Comparison of ENCODE assay signal across 1 cellular context in genomic region chr7:1159933-1160664, GRCh38.
A peak's percentile ranks its signal among the peaks of the same experiment; 100 is the strongest.
TF ChIP-seq lines count a peak whose summit lies in the region.

Gene ZFAND2A (minus strand): TSS chr7:1160196. CDS start chr7:1158212, 1,984 bp downstream.

TF ChIP-seq in K562, 482 proteins besides CTCF, POLR2A, EP300 and RAD21 (continued from another document and continues in another):
- peak; percentile 99 for TF ChIP-seq PHF20 (IDR thresholded peaks at IDR 0.05; ENCODE audit: partially characterized antibody)
- TF ChIP-seq TFE3 (CRISPR knock-in tag; IDR thresholded peaks at IDR 0.05): no peak
- peak; percentile 76; the same call in 1 of the 2 replicates for TF ChIP-seq ESRRA (IDR thresholded peaks at IDR 0.05; ENCODE audit: borderline replicate concordance, low read depth)
- no peak for TF ChIP-seq HMG20B (CRISPR knock-in tag; IDR thresholded peaks at IDR 0.05)
- no peak for TF ChIP-seq POU5F1 (IDR thresholded peaks at IDR 0.05; ENCODE audit: borderline replicate concordance, low read depth, low read length, partially characterized antibody)
- no peak for TF ChIP-seq CREBBP (IDR thresholded peaks at IDR 0.05; ENCODE audit: low read depth, low read length)
- peak; percentile 83 for TF ChIP-seq ELF4 (CRISPR knock-in tag; IDR thresholded peaks at IDR 0.05)
- TF ChIP-seq NEUROD1 (IDR thresholded peaks at IDR 0.05; ENCODE audit: borderline replicate concordance, low read depth, low read length, partially characterized antibody): no peak
- TF ChIP-seq NFE2 (IDR thresholded peaks at IDR 0.05; ENCODE audit: low read depth): peak; percentile 72
- TF ChIP-seq ZC3H11A (IDR thresholded peaks at IDR 0.05; ENCODE audit: low read depth, low read length): no peak
- TF ChIP-seq GABPA (tag; conservative IDR thresholded peaks at IDR 0.05; ENCODE audit: low read depth): peak; percentile 86
- peak; percentile 45; the same call in 1 of the 2 replicates for TF ChIP-seq GMEB1 (CRISPR knock-in tag; IDR thresholded peaks at IDR 0.05)
- peak; percentile 82 for TF ChIP-seq NBN (IDR thresholded peaks at IDR 0.05; ENCODE audit: low read depth)
- peak in 1 of 2 experiments; percentile 97; a peak in 2 of 4 replicates for TF ChIP-seq HDAC1 (IDR thresholded peaks at IDR 0.05)
- no peak for TF ChIP-seq GTF3C2 (IDR thresholded peaks at IDR 0.05; ENCODE audit: borderline replicate concordance, extremely low read depth, insufficient read length)
- no peak for TF ChIP-seq XRCC4 (IDR thresholded peaks at IDR 0.05; ENCODE audit: extremely low read depth, insufficient read depth, insufficient read length)
- no peak for TF ChIP-seq SRSF3 (IDR thresholded peaks at IDR 0.05; ENCODE audit: insufficient read depth, low read length)
- TF ChIP-seq TBP (optimal IDR thresholded peaks at IDR 0.05; ENCODE audit: low read depth, low read length): peak; percentile 68
- TF ChIP-seq ZNF146 (CRISPR knock-in tag; IDR thresholded peaks at IDR 0.05; ENCODE audit: unreplicated experiment): no peak
- TF ChIP-seq ZBTB7A (IDR thresholded peaks at IDR 0.05; ENCODE audit: borderline replicate concordance, control insufficient read depth, low read depth, low read length): peak; percentile 93
- TF ChIP-seq CBFB (CRISPR knock-in tag; IDR thresholded peaks at IDR 0.05): no peak
- peak; percentile 97 for TF ChIP-seq SP1 (CRISPR knock-in tag; IDR thresholded peaks at IDR 0.05)
- TF ChIP-seq ZNF318 (IDR thresholded peaks at IDR 0.05; ENCODE audit: borderline replicate concordance in 1 of 2, low read depth in 1 of 2): no peak
- no peak for TF ChIP-seq ZBED1 (IDR thresholded peaks at IDR 0.05)
- peak; percentile 97 for TF ChIP-seq PHF8 (IDR thresholded peaks at IDR 0.05; ENCODE audit: borderline replicate concordance, low read length)
- peak; percentile 12; the same call in 1 of the 2 replicates for TF ChIP-seq MAX (CRISPR knock-in tag; IDR thresholded peaks at IDR 0.05)
- no peak for TF ChIP-seq RNF2 (IDR thresholded peaks at IDR 0.05)
- TF ChIP-seq CUX1 (CRISPR knock-in tag; IDR thresholded peaks at IDR 0.05): no peak
- peak; percentile 98 for TF ChIP-seq CREM (IDR thresholded peaks at IDR 0.05; ENCODE audit: low read depth)
- peak; percentile 54; the same call in 1 of the 2 replicates for TF ChIP-seq ETS1 (conservative IDR thresholded peaks at IDR 0.05; ENCODE audit: control insufficient read depth, low read depth, low read length)
- TF ChIP-seq MAFG (tag; conservative IDR thresholded peaks at IDR 0.05): no peak
- no peak for TF ChIP-seq GTF2A2 (tag; IDR thresholded peaks at IDR 0.05)
- no peak for TF ChIP-seq BRF2 (IDR thresholded peaks at IDR 0.05; ENCODE audit: borderline replicate concordance, insufficient read depth, insufficient read length)
